ENCODE assay signal across 8 cellular contexts in the genomic region with DNA sequence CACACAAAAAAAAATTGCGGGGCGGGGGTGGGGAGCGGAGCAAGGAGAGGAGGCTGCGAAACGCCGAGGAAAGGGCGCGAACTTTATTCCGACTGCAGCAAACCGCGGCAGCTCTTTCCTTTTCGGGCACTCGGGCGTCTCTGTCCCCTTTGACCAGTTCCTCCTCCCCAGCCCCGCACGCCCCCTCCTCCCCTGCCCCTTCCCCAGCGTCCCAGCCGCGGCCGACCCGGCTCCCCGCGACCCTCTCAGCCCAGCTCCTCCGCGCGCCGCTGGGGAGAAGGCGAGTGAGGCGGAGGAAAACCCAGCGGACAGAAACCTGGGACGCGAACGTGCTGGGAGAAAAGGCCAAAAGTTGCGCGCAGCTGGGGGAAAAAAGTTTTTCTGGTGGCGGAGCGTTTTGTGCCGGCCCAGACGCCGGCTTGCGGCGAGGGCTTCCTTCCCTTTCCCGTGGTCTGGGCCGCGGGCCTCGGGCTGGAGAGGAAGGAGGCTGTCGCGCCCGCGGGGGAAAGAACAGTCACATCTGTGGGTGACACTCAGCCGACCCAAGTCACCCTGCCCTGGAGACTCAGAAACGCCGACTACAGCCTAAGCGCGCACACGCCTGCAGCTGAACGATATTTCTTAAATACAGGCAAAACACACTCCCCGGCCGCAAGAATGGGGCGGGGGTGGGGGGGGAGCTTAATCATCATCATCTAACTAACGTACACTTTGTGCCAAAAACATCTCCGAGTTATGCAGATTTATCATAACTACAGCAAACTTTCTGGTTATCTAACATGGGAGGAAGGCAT.
DNase-seq lines count a peak whose midpoint lies in the region; ATAC-seq and TF ChIP-seq lines count a peak whose summit lies in the region.

No MANE protein-coding gene starts in this region.

- H3K36me3 ChIP-seq in HEK293 (ENCODE audit: control insufficient read depth in 2 of 2, insufficient read depth in 1 of 2, low read length in 2 of 2) = no peaks in the 10 kb centered on the region

- DNase-seq in AG20443 (ENCODE audit: low spot score) = peak; percentile 80
- DNase-seq in head of caudate nucleus = peak in 28 of 42 donors; percentile 18 to 70 (median 33)
- peak; percentile 61 for DNase-seq in non-pigmented ciliary epithelial cell (ENCODE audit: low read depth)
- DNase-seq in HuH-7.5 (ENCODE audit: low spot score) = no peak
- no peak for DNase-seq in NCI-H2081 (lab: John Stamatoyannopoulos, UW)

- POLR2A ChIA-PET in HEK293 (lab: Yijun Ruan, JAX) = interaction anchor here (0.6 to 0.9 kb wide), 4 partner anchors 9 to 567 kb away, joined by 3 to 4 read pairs (median 4); no protein-coding TSS in a partner anchor

- H3K4me3 ChIP-seq in HEK293 (ENCODE audit: low read depth, low read length) (peak overlapping the region; percentile 90), WI38 (ENCODE audit: low read depth, low read length) (peak overlapping the region; percentile 83)

- CTCF ChIA-PET in HEK293 (lab: Yijun Ruan, JAX) = interaction anchor here (0.7 kb wide), 3 partner anchors 10 to 97 kb away, joined by 3 to 6 read pairs (median 4); no protein-coding TSS in a partner anchor

- H3K27ac ChIP-seq in HEK293 (ENCODE audit: extremely low read depth, low read depth, low read length) = peak overlapping the region; percentile 85

- H3K9me3 ChIP-seq in HEK293 (ENCODE audit: control insufficient read depth, insufficient read depth, low read depth, low read length) = no peaks in the 10 kb centered on the region

- TF ChIP-seq CTCF in HEK293 (tag by site-specific recombination; IDR thresholded peaks at IDR 0.05) (no peak), WI38 (IDR thresholded peaks at IDR 0.05; ENCODE audit: low read depth, low read length) (no peak)

- peaks cover 13% of the 10 kb centered on the region for H3K4me1 ChIP-seq in HEK293 (ENCODE audit: control insufficient read depth, insufficient read depth, low read length)

- ATAC-seq in HG03378 (IDR thresholded peaks at IDR 0.05; ENCODE audit: unreplicated experiment) = no peak

- intact Hi-C loops in head of caudate nucleus (cut with DNase I) = no loop called here

TF ChIP-seq in HEK293, 187 proteins besides CTCF, POLR2A, EP300 and RAD21:
- TF ChIP-seq ZNF600 (tag by site-specific recombination; IDR thresholded peaks at IDR 0.05) = 0 out of 2 replicates have a peak, but pooled peaks have one; percentile 11
- TF ChIP-seq ZNF426 (tag by site-specific recombination; IDR thresholded peaks at IDR 0.05) = no peak
- TF ChIP-seq ZBTB26 (tag by site-specific recombination; optimal IDR thresholded peaks at IDR 0.05) = peak; percentile 64
- TF ChIP-seq IKZF3 (tag by site-specific recombination; IDR thresholded peaks at IDR 0.05) = no peak
- TF ChIP-seq ZNF335 (tag by site-specific recombination; conservative IDR thresholded peaks at IDR 0.05) = peak; percentile 75
- TF ChIP-seq WT1 (tag by site-specific recombination; IDR thresholded peaks at IDR 0.05) = peak; percentile 39; the same call in 1 of the 2 replicates
- TF ChIP-seq KLF16 (tag by site-specific recombination; IDR thresholded peaks at IDR 0.05) = no peak
- TF ChIP-seq ZBTB7A (tag by site-specific recombination; IDR thresholded peaks at IDR 0.05; ENCODE audit: low read depth) = no peak
- peak; percentile 43 for TF ChIP-seq ZNF398 (tag by site-specific recombination; IDR thresholded peaks at IDR 0.05)
- TF ChIP-seq ZBTB20 (tag by site-specific recombination; IDR thresholded peaks at IDR 0.05) = peak; percentile 29; the same call in 1 of the 2 replicates
- TF ChIP-seq PRDM10 (tag by site-specific recombination; IDR thresholded peaks at IDR 0.05) = peak; percentile 52

Comparison
In these comparisons a context has a peak if more than half of its experiments do, and no peak if none do; other contexts are left out.
1. DNase-seq: peak in AG20443 (single experiment), head of caudate nucleus (28 of 42) and non-pigmented ciliary epithelial cell (single experiment); none in HuH-7.5 (single experiment) and NCI-H2081 (0 of 2).